8 cellular contexts compared by ENCODE assay signal in genomic region chr1:155206891-155207577, GRCh38. TPM values are rescaled to one million over a fixed set of nuclear protein-coding genes. Genes with fewer than 3 reads are reported as not detected.
DNase-seq lines count a peak whose midpoint lies in the region; ATAC-seq, FAIRE-seq and TF ChIP-seq lines count a peak whose summit lies in the region.

No MANE protein-coding gene starts in this region.

- H3K36me3 Mint-ChIP-seq in H9 (ENCODE audit: insufficient read depth in 1 of 3, low read depth in 3 of 3), result peaks cover 7 to 39% (median 38%) of the 10 kb centered on the region in 3 experiments; a peak in 6 of 7 replicates

- no peak overlapping the region for H2BK15ac ChIP-seq in H9 (ENCODE audit: low read depth, low read length)

- no peak for FAIRE-seq in kidney (lab: Jason Lieb, UNC)

- no peaks in the 10 kb centered on the region for H3K27me3 ChIP-seq in H9 (ENCODE audit: insufficient read depth, low read length)

- H2AFZ ChIP-seq in H9 (ENCODE audit: low read length), result no peak overlapping the region

- H3K4me2 ChIP-seq in H9 (ENCODE audit: insufficient read depth, insufficient read length, low read length), result peak overlapping the region; percentile 89

- DNase-seq in AG08396 (ENCODE audit: low spot score) (peak; percentile 75), H9 (peak; percentile 87), NCI-H345 treated with DMSO at 0.1 percent for 48 hours (lab: John Stamatoyannopoulos, UW; ENCODE audit: unreplicated experiment) (peak; percentile 96), kidney (peak; percentile 90)
- peak; percentile 79 to 89 (median 84) for DNase-seq in activated CD4-positive, CD25-positive, alpha-beta regulatory T cell (lab: John Stamatoyannopoulos, UW)
- DNase-seq in central memory CD4-positive, alpha-beta T cell, result peak; percentile 84
- peak; percentile 94 for DNase-seq in stimulated activated CD4-positive, alpha-beta T cell treated with anti-CD3 and anti-CD28 coated beads, Interleukin-15, amount 100 ng/mL, for 24 hours

- peaks cover 6% of the 10 kb centered on the region for H3K23me2 ChIP-seq in H9 (ENCODE audit: insufficient read length, low read depth, low read length, poor library complexity, severe bottlenecking)

- no peak overlapping the region for H3K56ac ChIP-seq in H9 (ENCODE audit: insufficient read length, low read depth, low read length)

- WGBS in H9 (ENCODE audit: extremely low coverage, insufficient read length, low lambda C conversion rate), result no CpG with 5 or more reads among the region's 11 CpGs

- H3K9ac ChIP-seq in H9 (ENCODE audit: extremely low read depth, insufficient read length, low read length) (no peak overlapping the region), kidney (ENCODE audit: low read length in 2 of 2) (peak overlapping the region in 1 of 2 donors; percentile 55)

- H4K5ac ChIP-seq in H9 (ENCODE audit: insufficient read length, low read depth, low read length), result no peak overlapping the region

- peaks cover 2% of the 10 kb centered on the region; the same call in 1 of the 2 replicates for H3K4me1 ChIP-seq in H9 (ENCODE audit: insufficient read depth, low read length)
- peaks cover 9 to 13% of the 10 kb centered on the region in 2 donors for H3K4me1 ChIP-seq in kidney (ENCODE audit: control insufficient read depth in 1 of 2, insufficient read depth in 1 of 2, low read depth in 1 of 2, low read length in 2 of 2)

- no peak overlapping the region for H3K4ac ChIP-seq in H9 (ENCODE audit: low read depth, low read length)

- no peaks in the 10 kb centered on the region for H3K79me2 ChIP-seq in H9 (ENCODE audit: insufficient read depth, low read length)

- H3K27ac Mint-ChIP-seq in H9, result peak overlapping the region; percentile 66 to 92 (median 91)

- H2BK20ac ChIP-seq in H9 (ENCODE audit: low read depth, low read length, poor library complexity, severe bottlenecking), result no peak overlapping the region

- no peak overlapping the region for H2BK5ac ChIP-seq in H9 (ENCODE audit: insufficient read length, low read length)

- peak; percentile 86 for TF ChIP-seq CTCF in H9 (conservative IDR thresholded peaks at IDR 0.05)
- TF ChIP-seq CTCF in kidney (IDR thresholded peaks at IDR 0.05; ENCODE audit: borderline replicate concordance, extremely low read depth, insufficient read depth), result peak; percentile 77

- no peak overlapping the region for H3K23ac ChIP-seq in H9 (ENCODE audit: insufficient read length, low read depth, low read length)

- H3K27ac ChIP-seq in H9 (ENCODE audit: insufficient read length, low read depth, low read length) (no peak overlapping the region), kidney (ENCODE audit: low read depth in 2 of 2, low read length in 2 of 2) (peak overlapping the region; percentile 48 to 55)

- H4K91ac ChIP-seq in H9 (ENCODE audit: insufficient read length, low read depth, low read length), result no peak overlapping the region

- peak overlapping the region in 1 of 2 donors; percentile 100 for H3K4me3 ChIP-seq in kidney (ENCODE audit: low read length in 2 of 2)

- peaks cover 14% of the 10 kb centered on the region for H3K27me3 Mint-ChIP-seq in H9 (ENCODE audit: low read depth)

- H3K4me3 Mint-ChIP-seq in H9, result peak overlapping the region; percentile 89 to 92

- H2BK12ac ChIP-seq in H9 (ENCODE audit: insufficient read length, low read depth, low read length), result no peak overlapping the region

- ATAC-seq in HG03521 (IDR thresholded peaks at IDR 0.05; ENCODE audit: unreplicated experiment), result no peak

- peaks cover 0 to 5% of the 10 kb centered on the region in 2 donors for H3K36me3 ChIP-seq in kidney (ENCODE audit: control insufficient read depth in 1 of 2, insufficient read depth in 2 of 2, low read length in 2 of 2)

- H2BK120ac ChIP-seq in H9 (ENCODE audit: low read depth, low read length, poor library complexity, severe bottlenecking), result no peak overlapping the region

- H2AK5ac ChIP-seq in H9 (ENCODE audit: insufficient read length, low read length), result no peak overlapping the region

- H3K9me3 Mint-ChIP-seq in H9, result no peaks in the 10 kb centered on the region

- H4K20me1 ChIP-seq in H9 (ENCODE audit: control insufficient read depth, insufficient read depth, insufficient read length), result peaks cover 2% of the 10 kb centered on the region

- H3K4me1 Mint-ChIP-seq in H9, result peaks cover 30 to 31% of the 10 kb centered on the region in 2 experiments

- H3K14ac ChIP-seq in H9 (ENCODE audit: insufficient read depth, low read length), result peak overlapping the region; percentile 51; the same call in 1 of the 2 replicates

- H3T11ph ChIP-seq in H9 (ENCODE audit: low read length), result no peak overlapping the region

- no peaks in the 10 kb centered on the region for H3K9me3 ChIP-seq in H9 (ENCODE audit: control insufficient read depth, low read depth, low read length)
- H3K9me3 ChIP-seq in kidney (ENCODE audit: control insufficient read depth in 1 of 2, low read length in 2 of 2), result no peaks in the 10 kb centered on the region

- H4K8ac ChIP-seq in H9 (replicated peaks; ENCODE audit: insufficient read length, low read depth, low read length), result no peak overlapping the region

- H3K79me1 ChIP-seq in H9 (ENCODE audit: insufficient read depth, low read depth, low read length, poor library complexity, severe bottlenecking), result no peaks in the 10 kb centered on the region

- intact Hi-C loops in kidney (cut with DNase I), result no loop called here

- peak overlapping the region; percentile 74 for H3K18ac ChIP-seq in H9 (ENCODE audit: insufficient read length, low read depth, low read length)

RNA-seq across cellular contexts. Expression of gene THBS3, which starts 0.7 kb away (rescaled TPM):
- 5.0 and 5.9 TPM in 2 replicates for total RNA-seq in H9 (2021)
- 33.0 TPM for total RNA-seq in kidney
- 21.4 TPM for polyA plus RNA-seq in kidney (ENCODE audit: insufficient read depth, low read depth, low replicate concordance)

RNA-seq across cellular contexts. Expression of gene MTX1, which starts 1.5 kb away (rescaled TPM):
- total RNA-seq in H9 (2021) (43.6 and 45.0 TPM in 2 replicates), kidney (38.8 TPM)
- 86.9 TPM for polyA plus RNA-seq in kidney (ENCODE audit: insufficient read depth, low read depth, low replicate concordance)

RNA-seq across cellular contexts. Expression of gene TRIM46, which starts 33.4 kb away (rescaled TPM):
- 16.5 and 18.4 TPM in 2 replicates for total RNA-seq in H9 (2021)
- 2.1 TPM for total RNA-seq in kidney
- polyA plus RNA-seq in kidney (ENCODE audit: insufficient read depth, low read depth, low replicate concordance), result 0.28 TPM

RNA-seq across cellular contexts. Expression of gene KRTCAP2, which starts 33.9 kb away (rescaled TPM):
- 149 and 152 TPM in 2 replicates for total RNA-seq in H9 (2021)
- 198 TPM for total RNA-seq in kidney
- 351 TPM for polyA plus RNA-seq in kidney (ENCODE audit: insufficient read depth, low read depth, low replicate concordance)

RNA-seq across cellular contexts. Expression of gene ENTREP3, which starts 48.2 kb away (rescaled TPM):
- total RNA-seq in H9 (2021) (40.8 and 41.0 TPM in 2 replicates), kidney (22.8 TPM)
- polyA plus RNA-seq in kidney (ENCODE audit: insufficient read depth, low read depth, low replicate concordance), result 19.8 TPM
